ENCODE assay signal across 16 cellular contexts in the genomic region with DNA sequence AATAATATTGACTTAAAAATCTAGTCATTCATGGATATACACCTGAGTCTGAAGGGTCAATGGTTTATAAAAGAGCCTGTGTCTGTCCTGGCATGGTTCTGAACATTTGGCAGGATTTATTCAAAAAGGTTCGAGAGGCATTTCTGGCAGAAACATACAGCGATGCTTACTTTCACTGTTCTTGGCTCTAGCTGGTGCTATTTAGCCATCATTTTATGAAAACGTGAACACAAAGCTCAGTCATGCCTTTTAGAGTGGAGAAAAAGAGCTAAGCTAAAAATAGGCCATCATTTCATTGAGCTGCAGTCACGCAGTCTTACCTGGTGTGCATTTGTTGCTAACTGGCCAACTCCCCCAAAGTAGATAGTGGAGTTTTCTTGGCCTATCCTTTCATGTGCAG.
"Had no signal": no experiment of that assay in that cellular context is flagged by ENCODE, and none has a peak within 500 bp of the region (broad histone marks: within the 10 kb centered on the region; RNA-seq: fewer than 3 reads in every experiment).

No MANE protein-coding gene starts in this region.

- H3K9me3 ChIP-seq: neutrophil, stomach, testis, upper lobe of right lung had no signal

- H3K4me1 Mint-ChIP-seq: naive thymus-derived CD8-positive, alpha-beta T cell had no signal

- H3K27ac Mint-ChIP-seq: activated naive CD8-positive, alpha-beta T cell; naive thymus-derived CD8-positive, alpha-beta T cell had no signal

- H3K36me3 Mint-ChIP-seq: activated naive CD8-positive, alpha-beta T cell; naive thymus-derived CD8-positive, alpha-beta T cell had no signal

- ATAC-seq: foreskin keratinocyte; left colon; mucosa of descending colon; naive thymus-derived CD8-positive, alpha-beta T cell; upper lobe of right lung had no signal

- H3K27ac ChIP-seq: coronary artery, foreskin keratinocyte, neutrophil, skin epidermis, stomach, testis, upper lobe of right lung had no signal

- H3K27me3 Mint-ChIP-seq: activated naive CD8-positive, alpha-beta T cell; naive thymus-derived CD8-positive, alpha-beta T cell had no signal

- H3K4me3 Mint-ChIP-seq: activated naive CD8-positive, alpha-beta T cell; naive thymus-derived CD8-positive, alpha-beta T cell had no signal

- H3K4me1 ChIP-seq: foreskin keratinocyte, stomach, testis, upper lobe of right lung had no signal

- H3K27me3 ChIP-seq: foreskin keratinocyte, neutrophil, stomach, testis, upper lobe of right lung had no signal

- H3K4me3 ChIP-seq: coronary artery, mucosa of descending colon, skin epidermis, stomach, testis, upper lobe of right lung had no signal

- DNase-seq: activated CD4-positive, alpha-beta T cell treated with anti-CD3 and anti-CD28 coated beads, Interleukin-2, amount 50 U/mL, for 1 hour; activated CD8-positive, alpha-beta memory T cell treated with anti-CD3 and anti-CD28 coated beads for 24 hours; activated gamma-delta T cell treated with Interleukin-2 at 50 U/mL for 16 hours; amniotic stem cell; central memory CD4-positive, alpha-beta T cell; left colon; mucosa of descending colon; naive thymus-derived CD8-positive, alpha-beta T cell; stomach; testis; upper lobe of right lung had no signal

- H3K36me3 ChIP-seq: neutrophil, stomach, upper lobe of right lung had no signal
